Comparison of ENCODE assay signal across 8 cellular contexts in the genomic region with DNA sequence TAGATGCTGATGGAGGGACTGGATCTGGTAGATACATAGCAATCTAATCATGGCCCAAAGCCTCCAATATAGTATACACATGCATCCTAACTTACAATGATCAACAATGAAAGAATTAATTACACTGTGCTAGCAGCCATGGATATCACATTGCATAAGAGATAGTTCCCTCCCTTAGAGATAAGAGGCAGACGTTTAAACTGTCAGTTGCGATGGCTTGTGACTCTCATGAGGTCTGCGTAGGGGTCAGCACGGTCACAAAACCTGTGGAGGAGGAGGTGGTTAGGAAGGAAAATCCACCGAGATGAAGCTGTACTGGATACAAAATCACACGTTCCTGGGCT. TPM values are rescaled to one million over a fixed set of nuclear protein-coding genes. Genes with fewer than 3 reads are reported as not detected.
DNase-seq lines count a peak whose midpoint lies in the region; ATAC-seq and TF ChIP-seq lines count a peak whose summit lies in the region.

No MANE protein-coding gene starts in this region.

- H3K9ac ChIP-seq in HUES64 (ENCODE audit: low read depth, low read length) = no peak overlapping the region; the same call in 1 of the 2 replicates

- H3K9me3 ChIP-seq in HUES64 (ENCODE audit: insufficient read depth, low read depth, low read length) = no peaks in the 10 kb centered on the region
- H3K9me3 ChIP-seq in breast epithelium = no peaks in the 10 kb centered on the region
- H3K9me3 ChIP-seq in mucosa of descending colon = no peaks in the 10 kb centered on the region

- no peak for DNase-seq in breast epithelium (ENCODE audit: low spot score in 2 of 2)
- DNase-seq in mucosa of descending colon = no peak
- no peak for DNase-seq in activated CD8-positive, alpha-beta memory T cell treated with anti-CD3 and anti-CD28 coated beads, Interleukin-2, amount 50 U/mL, for 48 hours

- 10% methylated on average over 6 of the region's 6 CpGs for WGBS in HUES64

- H3K27ac ChIP-seq in ACC112 (ENCODE audit: low read depth, low read length) (no peak overlapping the region), HUES64 (ENCODE audit: low read depth, low read length) (no peak overlapping the region), breast epithelium (peak overlapping the region; percentile 83 to 94)

- intact Hi-C loops in breast epithelium (cut with DNase I; ENCODE audit: low total_unique reads) = no loop called here
- intact Hi-C loops in mucosa of descending colon (cut with DNase I, micrococcal nuclease) = no loop called here

- H2AFZ ChIP-seq in ACC112 (ENCODE audit: low read length, unreplicated experiment) = peak overlapping the region; percentile 5

- TF ChIP-seq CTCF in breast epithelium (IDR thresholded peaks at IDR 0.05) (no peak), mucosa of descending colon (IDR thresholded peaks at IDR 0.05) (no peak)

- ATAC-seq in mucosa of descending colon (no peak), GM21576 (IDR thresholded peaks at IDR 0.05; ENCODE audit: unreplicated experiment) (no peak), GM18868 (IDR thresholded peaks at IDR 0.05; ENCODE audit: unreplicated experiment) (no peak), HG03439 (IDR thresholded peaks at IDR 0.05; ENCODE audit: unreplicated experiment) (no peak)

- H3K4me1 ChIP-seq in ACC112 (ENCODE audit: control insufficient read depth, insufficient read depth, low read length, unreplicated experiment) (peaks cover 20% of the 10 kb centered on the region), HUES64 (ENCODE audit: insufficient read depth, low read length) (peaks cover 5% of the 10 kb centered on the region; the same call in 1 of the 2 replicates), breast epithelium (peaks cover 0 to 5% of the 10 kb centered on the region in 2 donors), mucosa of descending colon (ENCODE audit: low read depth) (peaks cover 9% of the 10 kb centered on the region)

- H3K79me2 ChIP-seq in ACC112 (ENCODE audit: control insufficient read depth, insufficient read depth, low read length, unreplicated experiment) = peaks cover 38% of the 10 kb centered on the region

- TF ChIP-seq POLR2A in breast epithelium (IDR thresholded peaks at IDR 0.05) = no peak

- H3K4me3 ChIP-seq in ACC112 (ENCODE audit: low read depth, low read length) = peak overlapping the region; percentile 93
- H3K4me3 ChIP-seq in HUES64 (ENCODE audit: low read length) = peak overlapping the region; percentile 86
- peak overlapping the region; percentile 79 to 95 (median 86) for H3K4me3 ChIP-seq in breast epithelium
- H3K4me3 ChIP-seq in mucosa of descending colon = peak overlapping the region; percentile 75

- no peaks in the 10 kb centered on the region; the same call in 1 of the 2 replicates for H3K36me3 ChIP-seq in ACC112 (ENCODE audit: insufficient read depth, low read length)
- H3K36me3 ChIP-seq in HUES64 (ENCODE audit: insufficient read depth, low read length) = no peaks in the 10 kb centered on the region
- no peaks in the 10 kb centered on the region for H3K36me3 ChIP-seq in breast epithelium
- H3K36me3 ChIP-seq in mucosa of descending colon (ENCODE audit: low read depth) = no peaks in the 10 kb centered on the region

- H3K27me3 ChIP-seq in ACC112 (ENCODE audit: insufficient read depth, low read length) = no peaks in the 10 kb centered on the region
- peaks cover 50% of the 10 kb centered on the region for H3K27me3 ChIP-seq in HUES64 (ENCODE audit: insufficient read depth, low read length)
- H3K27me3 ChIP-seq in breast epithelium = no peaks in the 10 kb centered on the region

RNA-seq across cellular contexts. Expression of gene RALB, which starts 0.8 kb away (rescaled TPM):
- 20.5 TPM for polyA plus RNA-seq in HUES64 (2013, experiment 1 of 2)
- 24.3 TPM for polyA plus RNA-seq in HUES64 (2013, experiment 2 of 2)
- total RNA-seq in breast epithelium (10 to 100 TPM; 36.1 to 59.8 (median 38.5) TPM), mucosa of descending colon (10 to 100 TPM; 75.1 to 83.8 (median 80.8) TPM)

RNA-seq across cellular contexts. Expression of gene TMEM185B, which starts 28.6 kb away (rescaled TPM):
- 14.5 TPM for polyA plus RNA-seq in HUES64 (2013, experiment 1 of 2)
- 12.9 TPM for polyA plus RNA-seq in HUES64 (2013, experiment 2 of 2)
- 10 to 100 TPM; 18.1 to 31.9 (median 26.2) TPM for total RNA-seq in breast epithelium
- 10 to 100 TPM; 13.6 to 19.0 (median 14.2) TPM for total RNA-seq in mucosa of descending colon

Comparison
In these comparisons a context has a peak if more than half of its experiments do, and no peak if none do; other contexts are left out.
1. H3K27ac ChIP-seq: peak in breast epithelium (2 of 2); none in ACC112 (single experiment) and HUES64 (single experiment).
2. Peak in every context shown above with its lines, with median percentiles within 50 percentile points of each other: H3K4me3 ChIP-seq.